8 cellular contexts compared by ENCODE assay signal in genomic region chr16:695355-696089, GRCh38. TPM values are rescaled to one million over a fixed set of nuclear protein-coding genes. Genes with fewer than 3 reads are reported as not detected.
DNase-seq lines count a peak whose midpoint lies in the region; ATAC-seq and TF ChIP-seq lines count a peak whose summit lies in the region.

No MANE protein-coding gene starts in this region.

- H3K27ac ChIP-seq in PC-9 = no peak overlapping the region
- H3K27ac ChIP-seq in sigmoid colon = no peak overlapping the region

- ATAC-seq in memory B cell (ENCODE audit: low read depth) (peak; percentile 72), HG03097 (IDR thresholded peaks at IDR 0.05; ENCODE audit: low FRiP score, unreplicated experiment) (no peak)
- peak; percentile 87 for ATAC-seq in stimulated activated naive CD8-positive, alpha-beta T cell treated with anti-CD3 and anti-CD28 coated beads, Interleukin-15, amount 100 ng/mL, for 72 hours

- CTCF ChIA-PET in PC-9 (lab: Charles Lee) = interaction anchor here (0.5 to 1.1 kb wide), 4 partner anchors 17 to 874 kb away, joined by 3 to 12 read pairs (median 7); no protein-coding TSS in a partner anchor

- peaks cover 8% of the 10 kb centered on the region; the same call in 1 of the 2 replicates for H3K27me3 ChIP-seq in PC-9 (ENCODE audit: insufficient read depth, low read depth)
- H3K27me3 ChIP-seq in sigmoid colon = peaks cover 49 to 85% (median 63%) of the 10 kb centered on the region in 3 donors

- H3F3A ChIP-seq in PC-9 (ENCODE audit: insufficient read depth, low read depth) = peaks cover 22% of the 10 kb centered on the region

- H3K79me2 ChIP-seq in PC-9 (ENCODE audit: low read depth) = no peaks in the 10 kb centered on the region

- H3K27me3 Mint-ChIP-seq in memory B cell = peaks cover 6% of the 10 kb centered on the region
- peaks cover 12% of the 10 kb centered on the region for H3K27me3 Mint-ChIP-seq in stimulated activated naive CD8-positive, alpha-beta T cell treated with anti-CD3 and anti-CD28 coated beads, Interleukin-15, amount 100 ng/mL, for 72 hours

- peak overlapping the region; percentile 78 for H3K4me3 Mint-ChIP-seq in memory B cell
- peak overlapping the region; percentile 84 to 93 for H3K4me3 Mint-ChIP-seq in stimulated activated naive CD8-positive, alpha-beta T cell treated with anti-CD3 and anti-CD28 coated beads, Interleukin-15, amount 100 ng/mL, for 72 hours

- no peak for TF ChIP-seq POLR2A in sigmoid colon (IDR thresholded peaks at IDR 0.05)

- no peaks in the 10 kb centered on the region for H3K9me2 ChIP-seq in PC-9 (ENCODE audit: insufficient read depth)

- no peak overlapping the region for H3K27ac Mint-ChIP-seq in memory B cell
- H3K27ac Mint-ChIP-seq in stimulated activated naive CD8-positive, alpha-beta T cell treated with anti-CD3 and anti-CD28 coated beads, Interleukin-15, amount 100 ng/mL, for 72 hours = peak overlapping the region; percentile 65 to 93

- peak; percentile 47 for DNase-seq in NCI-H82 (lab: John Stamatoyannopoulos, UW)
- DNase-seq in NCI-H82 treated with DMSO at 0.1 percent for 48 hours (lab: John Stamatoyannopoulos, UW; ENCODE audit: unreplicated experiment) = no peak
- DNase-seq in PC-9 = peak; percentile 72 to 93
- peak; percentile 73 for DNase-seq in activated naive CD4-positive, alpha-beta T cell treated with anti-CD3 and anti-CD28 coated beads, Interleukin-2, amount 50 U/mL, for 16 hours
- no peak for DNase-seq in memory B cell (ENCODE audit: low spot score in 2 of 2)
- peak; percentile 71 to 76 for DNase-seq in stimulated activated naive CD8-positive, alpha-beta T cell treated with anti-CD3 and anti-CD28 coated beads, Interleukin-15, amount 100 ng/mL, for 72 hours
- no peak for DNase-seq in sigmoid colon

- H3K9me3 Mint-ChIP-seq in memory B cell = no peaks in the 10 kb centered on the region
- H3K9me3 Mint-ChIP-seq in stimulated activated naive CD8-positive, alpha-beta T cell treated with anti-CD3 and anti-CD28 coated beads, Interleukin-15, amount 100 ng/mL, for 72 hours = peaks cover 0 to 9% of the 10 kb centered on the region in 2 donors

- intact Hi-C loops in PC-9 (cut with micrococcal nuclease; ENCODE audit: unreplicated experiment) (no loop called here), sigmoid colon (cut with DNase I) (no loop called here)

- no peak for TF ChIP-seq EP300 in sigmoid colon (IDR thresholded peaks at IDR 0.05)

- H3K4me3 ChIP-seq in PC-9 = no peak overlapping the region
- no peak overlapping the region for H3K4me3 ChIP-seq in sigmoid colon

- H3K36me3 Mint-ChIP-seq in memory B cell = no peaks in the 10 kb centered on the region

- H3K9me3 ChIP-seq in PC-9 (ENCODE audit: insufficient read depth, low read depth) = no peaks in the 10 kb centered on the region
- no peaks in the 10 kb centered on the region for H3K9me3 ChIP-seq in sigmoid colon

- BruUV-seq in PC-9 (replicated peaks; lab: Mats Ljungman, UMichigan) = no TSS peak

- H3K4me1 ChIP-seq in PC-9 (replicated peaks; ENCODE audit: insufficient read depth) = peaks cover 8% of the 10 kb centered on the region
- H3K4me1 ChIP-seq in sigmoid colon = peaks cover 0 to 33% (median 25%) of the 10 kb centered on the region in 4 donors

- H2AFZ ChIP-seq in PC-9 = no peak overlapping the region

- no peak for TF ChIP-seq CTCF in PC-9 (conservative IDR thresholded peaks at IDR 0.05)
- no peak for TF ChIP-seq CTCF in sigmoid colon (IDR thresholded peaks at IDR 0.05)

- H3K4me2 ChIP-seq in PC-9 = 0 out of 2 replicates have a peak overlapping the region, but pooled peaks have one; percentile 19

- POLR2A ChIA-PET in PC-9 (lab: Charles Lee; ENCODE audit: unreplicated experiment) = interaction anchor here (0.7 to 1.0 kb wide), 2 partner anchors 30 to 168 kb away, joined by 6 to 10 read pairs; partner anchors contain the start of gene CAPN15

- peaks cover 18% of the 10 kb centered on the region for H3K4me1 Mint-ChIP-seq in memory B cell
- H3K4me1 Mint-ChIP-seq in stimulated activated naive CD8-positive, alpha-beta T cell treated with anti-CD3 and anti-CD28 coated beads, Interleukin-15, amount 100 ng/mL, for 72 hours = peaks cover 41% of the 10 kb centered on the region

- H3K36me3 ChIP-seq in PC-9 (ENCODE audit: low read depth) (no peaks in the 10 kb centered on the region), sigmoid colon (no peaks in the 10 kb centered on the region)

- WGBS in sigmoid colon, 2 donors = 1% methylated on average over 71 of the region's 71 CpGs

- H4K20me1 ChIP-seq in PC-9 (ENCODE audit: insufficient read depth) = no peaks in the 10 kb centered on the region

RNA-seq across cellular contexts. Expression of gene WDR24, which starts 5.3 kb away (rescaled TPM):
- 23.9 and 33.6 TPM in 2 replicates for total RNA-seq in PC-9 (2021)
- 10 to 100 TPM in 2 of 4 donors, 1 to 10 TPM in 2; 6.4 to 17.7 (median 9.9) TPM for total RNA-seq in sigmoid colon
- 1 to 10 TPM; 2.4 to 9.8 (median 3.5) TPM for polyA plus RNA-seq in sigmoid colon

RNA-seq across cellular contexts. Expression of gene FBXL16, which starts 10.1 kb away (rescaled TPM):
- 22.2 and 24.0 TPM in 2 replicates for total RNA-seq in PC-9 (2021)
- 1 to 10 TPM in 3 of 4 donors, under 1 TPM in 1; 0.16 to 1.6 (median 1.4) TPM for total RNA-seq in sigmoid colon
- polyA plus RNA-seq in sigmoid colon = 1 to 10 TPM in 1 of 3 donors, under 1 TPM in 1, not detected in 1; 0.60 to 2.4 TPM

RNA-seq across cellular contexts. Expression of gene JMJD8, which starts 11.4 kb away (rescaled TPM):
- 57.4 and 61.6 TPM in 2 replicates for total RNA-seq in PC-9 (2021)
- total RNA-seq in sigmoid colon = 10 to 100 TPM; 52.8 to 93.4 (median 73.8) TPM
- polyA plus RNA-seq in sigmoid colon = 10 to 100 TPM; 18.7 to 49.3 (median 22.2) TPM

RNA-seq across cellular contexts. Expression of gene STUB1, which starts 15.3 kb away (rescaled TPM):
- 174 and 211 TPM in 2 replicates for total RNA-seq in PC-9 (2021)
- total RNA-seq in sigmoid colon = 100 to 1,000 TPM; 109 to 183 (median 174) TPM
- polyA plus RNA-seq in sigmoid colon = 100 to 1,000 TPM; 104 to 136 (median 122) TPM

RNA-seq across cellular contexts. Expression of gene METRN, which starts 19.4 kb away (rescaled TPM):
- total RNA-seq in PC-9 (2021) (77.5 and 88.5 TPM in 2 replicates), sigmoid colon (10 to 100 TPM; 27.8 to 49.9 (median 32.2) TPM)
- 10 to 100 TPM; 16.5 to 32.8 (median 31.8) TPM for polyA plus RNA-seq in sigmoid colon

Comparison
In these comparisons a context has a peak if more than half of its experiments do, and no peak if none do; other contexts are left out.
1. DNase-seq: peak in NCI-H82 (single experiment), PC-9 (2 of 2), activated naive CD4-positive, alpha-beta T cell treated with anti-CD3 and anti-CD28 coated beads, Interleukin-2, amount 50 U/mL, for 16 hours (single experiment) and stimulated activated naive CD8-positive, alpha-beta T cell treated with anti-CD3 and anti-CD28 coated beads, Interleukin-15, amount 100 ng/mL, for 72 hours (2 of 2); none in NCI-H82 treated with DMSO at 0.1 percent for 48 hours (single experiment), memory B cell (0 of 2) and sigmoid colon (single experiment).